8 cellular contexts compared by ENCODE assay signal in the genomic region with DNA sequence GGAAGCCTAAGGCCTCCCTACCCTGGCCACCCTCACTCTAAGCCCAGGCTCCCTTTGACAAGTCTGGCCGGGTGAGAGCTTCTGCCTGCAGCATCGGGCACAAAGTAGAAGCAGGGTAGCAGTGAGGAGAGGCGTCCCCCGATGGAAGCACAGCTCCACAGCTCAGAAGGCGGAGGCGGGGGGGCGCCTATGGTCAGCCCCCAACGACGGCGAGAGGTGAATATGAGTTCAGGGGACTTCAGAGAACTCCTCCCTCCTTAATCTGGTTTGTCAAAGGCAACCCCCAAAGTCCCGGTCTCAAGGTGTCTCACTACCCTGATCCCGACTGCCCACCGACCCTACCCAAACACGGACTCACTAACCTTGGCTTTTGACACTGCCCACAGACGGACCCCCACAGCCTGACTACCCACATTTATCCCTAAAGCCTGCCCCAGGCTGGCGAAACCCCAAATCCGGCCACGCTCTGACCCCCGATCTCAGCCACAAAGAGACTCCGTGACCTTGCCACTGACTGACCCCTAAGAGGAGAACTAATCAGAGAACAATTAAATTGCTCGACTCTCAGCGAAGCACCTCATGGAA. TPM values are rescaled to one million over a fixed set of nuclear protein-coding genes. Genes with fewer than 3 reads are reported as not detected.
DNase-seq lines count a peak whose midpoint lies in the region; FAIRE-seq and TF ChIP-seq lines count a peak whose summit lies in the region.

No MANE protein-coding gene starts in this region.

- intact Hi-C loops in adrenal gland (cut with DNase I) (no loop called here), lower leg skin (cut with DNase I; ENCODE audit: low total_unique reads) (no loop called here)

- peaks cover 53% of the 10 kb centered on the region for H3K4me1 Mint-ChIP-seq in type B pancreatic cell (ENCODE audit: unreplicated experiment)

- TF ChIP-seq CTCF in adrenal gland (IDR thresholded peaks at IDR 0.05) = no peak
- TF ChIP-seq CTCF in lower leg skin (IDR thresholded peaks at IDR 0.05) = no peak
- no peak for TF ChIP-seq CTCF in type B pancreatic cell (conservative IDR thresholded peaks at IDR 0.05)

- peak; percentile 30 for DNase-seq in activated T-cell treated with anti-CD3 and anti-CD28 coated beads, Interleukin-2, amount 50 U/mL, for 1 hour
- no peak for DNase-seq in activated T-cell treated with anti-CD3 and anti-CD28 coated beads for 4 hours
- peak in 1 of 7 donors; percentile 69 for DNase-seq in adrenal gland
- peak in 1 of 2 donors; percentile 91 for DNase-seq in lower leg skin (ENCODE audit: low spot score in 2 of 2)
- DNase-seq in type B pancreatic cell (ENCODE audit: extremely low spot score, unreplicated experiment) = no peak
- DNase-seq in amniotic stem cell (lab: John Stamatoyannopoulos, UW) = no peak
- DNase-seq in RCC 7860 (ENCODE audit: low spot score) = no peak
- DNase-seq in NOMO-1 treated with DMSO at 0.1 percent for 48 hours (lab: John Stamatoyannopoulos, UW; ENCODE audit: unreplicated experiment) = no peak

- peak overlapping the region in 1 of 4 donors; percentile 64 for H3K4me3 ChIP-seq in adrenal gland
- peak overlapping the region; percentile 41 for H3K4me3 ChIP-seq in lower leg skin (ENCODE audit: low read depth, poor library complexity, severe bottlenecking)

- H3K27me3 Mint-ChIP-seq in type B pancreatic cell = peaks cover 8% of the 10 kb centered on the region

- H3K9me3 Mint-ChIP-seq in type B pancreatic cell = no peaks in the 10 kb centered on the region

- H3K27me3 ChIP-seq in adrenal gland = no peaks in the 10 kb centered on the region

- peak overlapping the region; percentile 93 for H3K27ac Mint-ChIP-seq in type B pancreatic cell

- WGBS in adrenal gland, 4 donors = 47 to 55% (median 53%) methylated on average over 19 to 22 of the region's 22 CpGs
- 64 to 65% methylated on average over 22 of the region's 22 CpGs for WGBS in lower leg skin, 2 donors

- no peaks in the 10 kb centered on the region for H3K9me3 ChIP-seq in adrenal gland (replicated peaks in 1 of 3)

- peak overlapping the region; percentile 85 for H3K4me3 Mint-ChIP-seq in type B pancreatic cell

- no peak for FAIRE-seq in RCC 7860 (lab: Jason Lieb, UNC)

- peak overlapping the region in 4 of 5 donors; percentile 39 to 91 (median 74) for H3K27ac ChIP-seq in adrenal gland

- H3K4me1 ChIP-seq in adrenal gland (replicated peaks in 1 of 2) = peaks cover 10 to 19% of the 10 kb centered on the region in 2 donors

- TF ChIP-seq POLR2A in adrenal gland (IDR thresholded peaks at IDR 0.05) = no peak
- TF ChIP-seq POLR2A in lower leg skin (IDR thresholded peaks at IDR 0.05) = no peak

- H3K36me3 ChIP-seq in adrenal gland (replicated peaks in 1 of 2) = no peaks in the 10 kb centered on the region

- peaks cover 15% of the 10 kb centered on the region for H3K36me3 Mint-ChIP-seq in type B pancreatic cell

RNA-seq across cellular contexts. Expression of gene ID3, which starts 5.3 kb away (rescaled TPM):
- 100 to 1,000 TPM in 5 of 8 donors, 10 to 100 TPM in 3; 55.3 to 213 (median 118) TPM for total RNA-seq in adrenal gland
- polyA plus RNA-seq in adrenal gland = 100 to 1,000 TPM in 2 of 3 donors, 10 to 100 TPM in 1; 28.8 to 133 (median 114) TPM
- 100 to 1,000 TPM in 3 of 4 donors, 10 to 100 TPM in 1; 81.2 to 209 (median 122) TPM for total RNA-seq in lower leg skin
- 240 and 495 TPM in 2 replicates for total RNA-seq in type B pancreatic cell (ENCODE audit: low replicate concordance)

RNA-seq across cellular contexts. Expression of gene E2F2, which starts 23.0 kb away (rescaled TPM):
- total RNA-seq in adrenal gland (under 1 TPM in 7 of 8 donors, not detected in 1; 0.12 to 0.88 (median 0.45) TPM), lower leg skin (10 to 100 TPM in 2 of 4 donors, 1 to 10 TPM in 2; 6.0 to 12.1 (median 9.0) TPM), type B pancreatic cell (ENCODE audit: low replicate concordance) (8.4 and 9.4 TPM in 2 replicates)
- under 1 TPM; 0.07 to 0.35 (median 0.16) TPM for polyA plus RNA-seq in adrenal gland
